Comparison of ENCODE assay signal across 15 cellular contexts in the genomic region with DNA sequence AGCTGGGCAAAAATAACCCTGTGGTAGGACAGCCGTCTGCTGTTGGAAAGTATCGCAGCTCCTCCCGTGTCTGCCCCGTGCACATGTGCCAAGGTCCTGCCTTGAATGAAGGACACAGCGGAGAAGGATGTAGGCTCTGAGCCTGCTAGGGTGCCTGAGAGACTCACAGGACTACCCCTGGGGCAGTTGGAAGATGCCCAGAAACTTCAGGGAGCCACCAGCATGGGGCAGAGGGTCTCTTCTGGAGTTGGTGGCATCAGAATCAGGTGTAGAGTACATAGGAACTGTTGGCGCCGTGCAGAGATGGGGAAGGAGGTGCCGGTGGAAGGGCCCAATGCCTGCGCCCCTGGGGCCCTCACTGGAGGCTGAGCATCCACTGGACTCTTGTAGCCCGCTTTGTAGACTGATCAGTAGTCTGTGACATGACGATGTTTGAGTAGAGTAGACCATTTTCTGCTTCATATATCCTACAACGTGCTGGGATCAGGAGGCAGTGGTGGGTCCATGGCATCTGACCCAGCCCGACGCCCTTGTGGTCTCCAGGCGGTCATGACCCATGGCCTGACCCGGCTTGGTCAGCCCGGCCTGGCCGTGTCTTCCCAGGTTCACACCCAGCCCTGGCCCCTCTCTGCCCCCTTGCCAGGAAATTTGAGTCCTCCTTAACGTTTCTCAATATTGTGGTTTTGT. TPM values are rescaled to one million over a fixed set of nuclear protein-coding genes. Genes with fewer than 3 reads are reported as not detected.
DNase-seq lines count a peak whose midpoint lies in the region; ATAC-seq and TF ChIP-seq lines count a peak whose summit lies in the region.
"Had no signal": no experiment of that assay in that cellular context is flagged by ENCODE, and none has a peak within 500 bp of the region (broad histone marks: within the 10 kb centered on the region; RNA-seq: fewer than 3 reads in every experiment).

No MANE protein-coding gene starts in this region.

- H3K4me3 Mint-ChIP-seq in activated CD4-positive, alpha-beta T cell treated with anti-CD3 and anti-CD28 coated beads, Interleukin-2, amount 10 ng/mL, durations not matched to agents 7 days and 5 days: no peak overlapping the region
- H3K4me3 Mint-ChIP-seq in memory B cell: no peak overlapping the region

- H3K4me2 ChIP-seq in BLaER1 (peak overlapping the region; percentile 97), OCI-LY1 (ENCODE audit: low read length) (peak overlapping the region; percentile 45; the same call in 1 of the 2 replicates)

- H3K4me1 ChIP-seq in BLaER1 (peaks cover 91% of the 10 kb centered on the region), OCI-LY1 (ENCODE audit: insufficient read depth, low read length, severe bottlenecking) (peaks cover 91% of the 10 kb centered on the region), tibial artery (peaks cover 0 to 4% (median 0%) of the 10 kb centered on the region in 4 donors)
- H3K4me1 ChIP-seq: BE2C had no signal

- H4K20me1 ChIP-seq in BLaER1 (no peaks in the 10 kb centered on the region), OCI-LY1 (ENCODE audit: insufficient read depth, low read length) (no peaks in the 10 kb centered on the region)

- H3K9ac ChIP-seq in BLaER1 (no peak overlapping the region), OCI-LY1 (ENCODE audit: low read length) (peak overlapping the region; percentile 35; the same call in 1 of the 2 replicates)

- POLR2A ChIA-PET in activated CD4-positive, alpha-beta T cell treated with anti-CD3 and anti-CD28 coated beads, Interleukin-2, amount 10 ng/mL, durations not matched to agents 7 days and 5 days (lab: Charles Lee): no interaction called here

- H3K79me2 ChIP-seq in OCI-LY1 (ENCODE audit: insufficient read depth, low read length): no peaks in the 10 kb centered on the region

- H3K4me3 ChIP-seq in BLaER1 (no peak overlapping the region), OCI-LY1 (ENCODE audit: low read depth, low read length, poor library complexity, severe bottlenecking) (no peak overlapping the region), tibial artery (no peak overlapping the region)

- H2AFZ ChIP-seq in OCI-LY1 (ENCODE audit: low read length): no peak overlapping the region

- intact Hi-C loops in tibial artery (cut with DNase I; ENCODE audit: low total_unique reads): no loop called here

- TF ChIP-seq CTCF in OCI-LY1 (IDR thresholded peaks at IDR 0.05; ENCODE audit: low read length): no peak
- TF ChIP-seq CTCF in tibial artery (IDR thresholded peaks at IDR 0.05): no peak

- H3K27ac ChIP-seq in BLaER1: peak overlapping the region; percentile 39; the same call in 1 of the 2 replicates
- peak overlapping the region; percentile 97 for H3K27ac ChIP-seq in OCI-LY1 (ENCODE audit: low read depth, low read length, poor library complexity, severe bottlenecking)
- H3K27ac ChIP-seq in tibial artery: no peak overlapping the region
- H3K27ac ChIP-seq: 22Rv1 had no signal

- H3K36me3 ChIP-seq in BLaER1 (no peaks in the 10 kb centered on the region), OCI-LY1 (ENCODE audit: insufficient read depth, low read length) (no peaks in the 10 kb centered on the region), tibial artery (no peaks in the 10 kb centered on the region)
- H3K36me3 ChIP-seq: BE2C had no signal

- peaks cover 39% of the 10 kb centered on the region for H3K4me1 Mint-ChIP-seq in activated CD4-positive, alpha-beta T cell treated with anti-CD3 and anti-CD28 coated beads, Interleukin-2, amount 10 ng/mL, durations not matched to agents 7 days and 5 days
- H3K4me1 Mint-ChIP-seq in memory B cell: peaks cover 16% of the 10 kb centered on the region

- H3K27me3 ChIP-seq in BLaER1: no peaks in the 10 kb centered on the region
- H3K27me3 ChIP-seq in OCI-LY1 (ENCODE audit: insufficient read depth, low read length): no peaks in the 10 kb centered on the region
- peaks cover 0 to 19% of the 10 kb centered on the region in 2 donors for H3K27me3 ChIP-seq in tibial artery
- H3K27me3 ChIP-seq: BE2C had no signal

- H3K9me3 ChIP-seq in BLaER1 (no peaks in the 10 kb centered on the region), OCI-LY1 (ENCODE audit: low read length) (no peaks in the 10 kb centered on the region), tibial artery (no peaks in the 10 kb centered on the region)
- H3K9me3 ChIP-seq: BE2C had no signal

- no peak for DNase-seq in activated CD4-positive, alpha-beta T cell treated with anti-CD3 and anti-CD28 coated beads, Interleukin-2, amount 10 ng/mL, durations not matched to agents 7 days and 5 days
- no peak for DNase-seq in activated CD4-positive, alpha-beta T cell treated with anti-CD3 and anti-CD28 coated beads for 4 hours
- DNase-seq in memory B cell (ENCODE audit: low spot score in 2 of 2) (no peak), tibial artery (no peak), left lobe of liver (ENCODE audit: low spot score) (no peak), dedifferentiated amniotic fluid mesenchymal stem cell (ENCODE audit: extremely low spot score) (no peak)
- DNase-seq: BE2C, NCI-H1417 treated with DMSO at 0.1 percent for 48 hours, NCI-H2029, NCI-H2171, NCI-H446, OCI-M1 had no signal

- H3K27ac Mint-ChIP-seq in activated CD4-positive, alpha-beta T cell treated with anti-CD3 and anti-CD28 coated beads, Interleukin-2, amount 10 ng/mL, durations not matched to agents 7 days and 5 days: peak overlapping the region; percentile 69
- peak overlapping the region; percentile 21 for H3K27ac Mint-ChIP-seq in memory B cell

- H3K9me2 ChIP-seq in OCI-LY1 (ENCODE audit: low read depth, low read length): no peaks in the 10 kb centered on the region

- CTCF ChIA-PET in activated CD4-positive, alpha-beta T cell treated with anti-CD3 and anti-CD28 coated beads, Interleukin-2, amount 10 ng/mL, durations not matched to agents 7 days and 5 days (lab: Charles Lee): no interaction called here

- ATAC-seq in memory B cell (ENCODE audit: low read depth) (no peak), left lobe of liver (no peak)

- no peaks in the 10 kb centered on the region for H3K27me3 Mint-ChIP-seq in activated CD4-positive, alpha-beta T cell treated with anti-CD3 and anti-CD28 coated beads, Interleukin-2, amount 10 ng/mL, durations not matched to agents 7 days and 5 days
- peaks cover 6% of the 10 kb centered on the region for H3K27me3 Mint-ChIP-seq in memory B cell

- no peaks in the 10 kb centered on the region for H3K9me3 Mint-ChIP-seq in activated CD4-positive, alpha-beta T cell treated with anti-CD3 and anti-CD28 coated beads, Interleukin-2, amount 10 ng/mL, durations not matched to agents 7 days and 5 days
- no peaks in the 10 kb centered on the region for H3K9me3 Mint-ChIP-seq in memory B cell

- H3K36me3 Mint-ChIP-seq in activated CD4-positive, alpha-beta T cell treated with anti-CD3 and anti-CD28 coated beads, Interleukin-2, amount 10 ng/mL, durations not matched to agents 7 days and 5 days (ENCODE audit: low read depth): no peaks in the 10 kb centered on the region
- H3K36me3 Mint-ChIP-seq in memory B cell: no peaks in the 10 kb centered on the region

- H3F3A ChIP-seq in OCI-LY1 (ENCODE audit: insufficient read depth, low read length): 0 out of 2 replicates have a peak, but pooled peaks cover 6% of the 10 kb centered on the region

RNA-seq across cellular contexts. Expression of gene C1orf174, which starts 5.3 kb away (rescaled TPM):
- 10 to 100 TPM; 29.4 to 31.1 TPM for total RNA-seq in activated CD4-positive, alpha-beta T cell treated with anti-CD3 and anti-CD28 coated beads, Interleukin-2, amount 10 ng/mL, durations not matched to agents 7 days and 5 days
- total RNA-seq in left lobe of liver: 11.0 TPM

RNA-seq across cellular contexts. Expression of gene DFFB, which starts 48.1 kb away (rescaled TPM):
- 10 to 100 TPM; 10.6 to 12.5 TPM for total RNA-seq in activated CD4-positive, alpha-beta T cell treated with anti-CD3 and anti-CD28 coated beads, Interleukin-2, amount 10 ng/mL, durations not matched to agents 7 days and 5 days
- 3.1 TPM for total RNA-seq in left lobe of liver

RNA-seq across cellular contexts. Expression of gene CEP104, which starts 48.4 kb away (rescaled TPM):
- 10 to 100 TPM; 43.8 to 50.1 TPM for total RNA-seq in activated CD4-positive, alpha-beta T cell treated with anti-CD3 and anti-CD28 coated beads, Interleukin-2, amount 10 ng/mL, durations not matched to agents 7 days and 5 days
- total RNA-seq in left lobe of liver: 27.5 TPM

Comparison
In these comparisons a context has a peak if more than half of its experiments do, and no peak if none do; other contexts are left out.
1. H3K27ac ChIP-seq: peak in BLaER1 (single experiment) and OCI-LY1 (single experiment); none in tibial artery (0 of 2).